14 cellular contexts compared by ENCODE assay signal in genomic region chr10:132230557-132231210, GRCh38. TPM values are rescaled to one million over a fixed set of nuclear protein-coding genes. Genes with fewer than 3 reads are reported as not detected.
DNase-seq lines count a peak whose midpoint lies in the region; ATAC-seq, FAIRE-seq and TF ChIP-seq lines count a peak whose summit lies in the region.
"Had no signal": no experiment of that assay in that cellular context is flagged by ENCODE, and none has a peak within 500 bp of the region (broad histone marks: within the 10 kb centered on the region; RNA-seq: fewer than 3 reads in every experiment).

No MANE protein-coding gene starts in this region.

- intact Hi-C loops in CD8-positive, alpha-beta T cell (cut with DNase I, micrococcal nuclease), result loop anchor here in 1 of 2 experiments (1.0 kb wide), 1 partner anchor 103 kb away; no protein-coding TSS in a partner anchor

- H3K36me3 ChIP-seq in BLaER1, result no peaks in the 10 kb centered on the region
- no peaks in the 10 kb centered on the region for H3K36me3 ChIP-seq in CD8-positive, alpha-beta T cell (ENCODE audit: insufficient read depth, low read length)
- no peaks in the 10 kb centered on the region for H3K36me3 ChIP-seq in neural progenitor cell
- H3K36me3 ChIP-seq: WERI-Rb-1 had no signal

- POLR2A ChIA-PET in CD8-positive, alpha-beta T cell (lab: Charles Lee), result interaction anchor here (1.1 kb wide), 1 partner anchor 77 kb away, joined by 3 read pairs; the partner anchor contains the start of gene STK32C

- H3K27ac Mint-ChIP-seq in CD8-positive, alpha-beta T cell, result peak overlapping the region; percentile 93
- H3K27ac Mint-ChIP-seq in central memory CD8-positive, alpha-beta T cell (ENCODE audit: low read depth), result peak overlapping the region; percentile 86
- peak overlapping the region; percentile 69 for H3K27ac Mint-ChIP-seq in neural progenitor cell

- no peak for ATAC-seq in CD8-positive, alpha-beta T cell
- ATAC-seq in central memory CD8-positive, alpha-beta T cell (replicated peaks; ENCODE audit: extremely low read depth, poor library complexity, severe bottlenecking), result no peak
- ATAC-seq in HG03460 (IDR thresholded peaks at IDR 0.05; ENCODE audit: unreplicated experiment), result no peak

- H3K27me3 Mint-ChIP-seq in CD8-positive, alpha-beta T cell (ENCODE audit: low read depth), result no peaks in the 10 kb centered on the region
- H3K27me3 Mint-ChIP-seq in central memory CD8-positive, alpha-beta T cell, result no peaks in the 10 kb centered on the region
- peaks cover 6% of the 10 kb centered on the region for H3K27me3 Mint-ChIP-seq in neural progenitor cell (ENCODE audit: insufficient read depth, low read depth)

- no peaks in the 10 kb centered on the region for H3F3A ChIP-seq in neural progenitor cell (ENCODE audit: low read depth)

- CTCF ChIA-PET in CD8-positive, alpha-beta T cell (lab: Charles Lee), result interaction anchor here (0.6 kb wide), 1 partner anchor 122 kb away, joined by 3 read pairs; no protein-coding TSS in a partner anchor

- H3K4me2 ChIP-seq in BLaER1 (peak overlapping the region; percentile 84), neural progenitor cell (no peak overlapping the region)

- H3K27ac ChIP-seq in BLaER1, result peak overlapping the region; percentile 75
- peak overlapping the region; percentile 27 for H3K27ac ChIP-seq in CD8-positive, alpha-beta T cell (ENCODE audit: low read depth, low read length)
- no peak overlapping the region for H3K27ac ChIP-seq in neural progenitor cell
- H3K27ac ChIP-seq: WERI-Rb-1 had no signal

- no peak for FAIRE-seq in RCC 7860 (lab: Jason Lieb, UNC)

- no peak for TF ChIP-seq CTCF in CD8-positive, alpha-beta T cell (IDR thresholded peaks at IDR 0.05)
- no peak for TF ChIP-seq CTCF in neural progenitor cell (IDR thresholded peaks at IDR 0.05)

- H4K20me1 ChIP-seq in BLaER1, result no peaks in the 10 kb centered on the region
- H4K20me1 ChIP-seq in neural progenitor cell (ENCODE audit: low read depth), result no peaks in the 10 kb centered on the region

- no peaks in the 10 kb centered on the region for H3K9me3 ChIP-seq in BLaER1
- H3K9me3 ChIP-seq in CD8-positive, alpha-beta T cell (ENCODE audit: low read length), result no peaks in the 10 kb centered on the region
- H3K9me3 ChIP-seq in neural progenitor cell (ENCODE audit: low read depth), result no peaks in the 10 kb centered on the region

- H3K36me3 Mint-ChIP-seq in CD8-positive, alpha-beta T cell, result no peaks in the 10 kb centered on the region
- no peaks in the 10 kb centered on the region for H3K36me3 Mint-ChIP-seq in central memory CD8-positive, alpha-beta T cell (ENCODE audit: insufficient read depth)
- H3K36me3 Mint-ChIP-seq in neural progenitor cell, result peaks cover 5% of the 10 kb centered on the region

- peak overlapping the region; percentile 85 for H3K4me3 Mint-ChIP-seq in CD8-positive, alpha-beta T cell
- peak overlapping the region; percentile 78 for H3K4me3 Mint-ChIP-seq in central memory CD8-positive, alpha-beta T cell
- H3K4me3 Mint-ChIP-seq in neural progenitor cell, result no peak overlapping the region

- no peaks in the 10 kb centered on the region for H3K9me3 Mint-ChIP-seq in CD8-positive, alpha-beta T cell
- no peaks in the 10 kb centered on the region for H3K9me3 Mint-ChIP-seq in central memory CD8-positive, alpha-beta T cell
- H3K9me3 Mint-ChIP-seq in neural progenitor cell, result peaks cover 2% of the 10 kb centered on the region

- H3K4me1 ChIP-seq in BLaER1, result peaks cover 87% of the 10 kb centered on the region
- H3K4me1 ChIP-seq in CD8-positive, alpha-beta T cell (ENCODE audit: insufficient read depth, low read length), result peaks cover 25% of the 10 kb centered on the region
- H3K4me1 ChIP-seq in neural progenitor cell, result no peaks in the 10 kb centered on the region

- H3K9ac ChIP-seq in BLaER1 (peak overlapping the region; percentile 51), neural progenitor cell (no peak overlapping the region)

- peak overlapping the region; percentile 33; the same call in 1 of the 2 replicates for H3K4me3 ChIP-seq in BLaER1
- H3K4me3 ChIP-seq in CD8-positive, alpha-beta T cell (ENCODE audit: low read depth, low read length), result peak overlapping the region; percentile 33
- H3K4me3 ChIP-seq in neural progenitor cell, result no peak overlapping the region

- H3K4me1 Mint-ChIP-seq in CD8-positive, alpha-beta T cell (ENCODE audit: low read depth), result peaks cover 25% of the 10 kb centered on the region
- H3K4me1 Mint-ChIP-seq in central memory CD8-positive, alpha-beta T cell, result peaks cover 21% of the 10 kb centered on the region
- peaks cover 16% of the 10 kb centered on the region for H3K4me1 Mint-ChIP-seq in neural progenitor cell

- no peaks in the 10 kb centered on the region for H3K27me3 ChIP-seq in BLaER1
- H3K27me3 ChIP-seq in CD8-positive, alpha-beta T cell (ENCODE audit: insufficient read depth, low read length), result no peaks in the 10 kb centered on the region
- H3K27me3 ChIP-seq in neural progenitor cell, result no peaks in the 10 kb centered on the region

- no peak overlapping the region for H2AFZ ChIP-seq in neural progenitor cell (replicated peaks)

- no peak for DNase-seq in CD8-positive, alpha-beta T cell
- no peak for DNase-seq in central memory CD8-positive, alpha-beta T cell (ENCODE audit: low spot score in 2 of 2)
- DNase-seq in neural progenitor cell (ENCODE audit: low spot score), result no peak
- DNase-seq in inferior parietal cortex (ENCODE audit: extremely low spot score), result no peak
- no peak for DNase-seq in central memory CD4-positive, alpha-beta T cell
- no peak for DNase-seq in RCC 7860 (ENCODE audit: low spot score)
- DNase-seq: erythroblast, GOT3, Karpas-422, NCI-H187 treated with DMSO at 0.1 percent for 48 hours, NCI-H82, WERI-Rb-1 had no signal

- no peaks in the 10 kb centered on the region for H3K79me2 ChIP-seq in neural progenitor cell (ENCODE audit: low read depth)

RNA-seq across cellular contexts. Expression of gene DPYSL4, which starts 43.9 kb away (rescaled TPM):
- 1 to 10 TPM; 1.0 to 1.8 TPM for total RNA-seq in CD8-positive, alpha-beta T cell
- 17.7 and 28.1 TPM in 2 replicates for total RNA-seq in neural progenitor cell (ENCODE audit: low replicate concordance)
